Comparison of ENCODE assay signal across 1 cellular context in genomic region chr1:179921472-179921871, GRCh38.
TF ChIP-seq lines count a peak whose summit lies in the region.

No MANE protein-coding gene starts in this region.

TF ChIP-seq in H1, 55 proteins besides CTCF, POLR2A, EP300 and RAD21:
- TF ChIP-seq SAP30 (IDR thresholded peaks at IDR 0.05; ENCODE audit: insufficient read depth, insufficient replicate concordance, low read length) (no peak), POU5F1 (IDR thresholded peaks at IDR 0.05; ENCODE audit: low read depth, low read length) (no peak), MAFK (IDR thresholded peaks at IDR 0.05; ENCODE audit: low read depth, low read length) (no peak), RXRA (IDR thresholded peaks at IDR 0.05; ENCODE audit: insufficient read depth, low read depth, low read length) (no peak), NRF1 (IDR thresholded peaks at IDR 0.05; ENCODE audit: low read depth, low read length) (no peak), TEAD4 (IDR thresholded peaks at IDR 0.05; ENCODE audit: low read depth, low read length) (peak; percentile 56; the same call in 1 of the 2 replicates), CEBPB (IDR thresholded peaks at IDR 0.05; ENCODE audit: low read depth, low read length) (no peak), BCL11A (IDR thresholded peaks at IDR 0.05; ENCODE audit: low read depth in 2 of 2, low read length in 2 of 2) (no peak), YY1 (IDR thresholded peaks at IDR 0.05; ENCODE audit: low read depth, low read length) (peak; percentile 61; the same call in 1 of the 2 replicates), KDM1A (IDR thresholded peaks at IDR 0.05; ENCODE audit: borderline replicate concordance, low read length) (no peak), JUN (IDR thresholded peaks at IDR 0.05; ENCODE audit: low read depth, low read length) (no peak), POLR2AphosphoS5 (IDR thresholded peaks at IDR 0.05; ENCODE audit: low read depth, low read length) (no peak), CTBP2 (IDR thresholded peaks at IDR 0.05; ENCODE audit: borderline replicate concordance, insufficient read depth, insufficient read length, low read length) (no peak), ATF3 (IDR thresholded peaks at IDR 0.05; ENCODE audit: insufficient read depth, low read depth, low read length) (no peak)
